2 cellular contexts compared by ENCODE assay signal in genomic region chr11:64711138-64711943, GRCh38.
A peak's percentile ranks its signal among the peaks of the same experiment; 100 is the strongest.
TF ChIP-seq lines count a peak whose summit lies in the region.

No MANE protein-coding gene starts in this region.

TF ChIP-seq in IMR-90, 13 proteins besides CTCF, POLR2A, EP300 and RAD21:
- TF ChIP-seq FOS (IDR thresholded peaks at IDR 0.05; ENCODE audit: low read depth, low read length) (no peak), BHLHE40 (IDR thresholded peaks at IDR 0.05; ENCODE audit: low read depth, low read length) (no peak), SMC3 (IDR thresholded peaks at IDR 0.05; ENCODE audit: low read depth, low read length) (no peak)

TF ChIP-seq in endothelial cell of umbilical vein, 7 proteins besides CTCF, POLR2A, EP300 and RAD21:
- TF ChIP-seq EZH2 (IDR thresholded peaks at IDR 0.05; ENCODE audit: borderline replicate concordance, low read depth, low read length, severe bottlenecking) (peak; percentile 15), FOS (IDR thresholded peaks at IDR 0.05; ENCODE audit: borderline replicate concordance, insufficient read depth, low read length) (no peak)
